Comparison of ENCODE assay signal across 8 cellular contexts in the genomic region with DNA sequence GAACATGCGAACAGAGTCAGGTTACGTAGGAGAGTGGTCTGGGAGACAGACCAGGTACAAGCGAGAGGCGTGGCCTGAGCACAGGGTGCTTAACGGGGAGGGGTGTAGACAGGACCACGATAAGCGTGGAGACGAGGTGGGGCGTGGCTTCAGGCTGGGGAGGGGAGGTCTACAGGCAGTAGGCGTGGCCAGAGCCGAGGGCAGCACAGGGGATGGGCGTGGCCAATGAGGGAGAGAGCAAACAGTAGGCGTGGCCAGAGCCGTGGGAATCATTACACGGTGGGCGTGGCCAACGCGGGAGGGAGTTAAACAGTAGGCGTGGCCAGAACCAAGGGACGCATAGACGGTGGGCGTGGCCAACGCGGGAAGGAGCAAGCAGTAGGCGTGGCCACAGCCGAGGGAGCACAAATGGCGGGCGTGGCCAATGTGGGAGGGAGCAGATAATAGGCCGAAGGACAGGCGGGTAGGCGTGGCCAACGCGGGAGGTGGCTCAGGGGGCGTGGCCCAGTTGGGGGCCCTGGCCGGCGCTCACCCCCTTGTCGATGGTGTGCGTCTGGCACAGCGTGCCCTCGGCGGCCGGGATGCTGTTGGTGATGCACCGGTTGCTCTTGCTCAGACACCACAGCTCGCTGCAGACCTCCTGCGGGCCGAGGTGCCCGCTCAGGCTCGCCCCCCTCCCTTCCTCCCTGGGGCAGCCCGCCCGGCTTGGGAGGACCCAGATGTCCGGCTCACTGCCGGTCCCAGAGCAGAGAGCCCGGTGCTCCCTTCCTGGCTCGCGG. TPM values are rescaled to one million over a fixed set of nuclear protein-coding genes. Genes with fewer than 3 reads are reported as not detected.
DNase-seq lines count a peak whose midpoint lies in the region; ATAC-seq lines count a peak whose summit lies in the region.

No MANE protein-coding gene starts in this region.

- peaks cover 58% of the 10 kb centered on the region for H3K36me3 ChIP-seq in BLaER1

- no peak for ATAC-seq in HG02852 (IDR thresholded peaks at IDR 0.05; ENCODE audit: unreplicated experiment)

- no peaks in the 10 kb centered on the region for H3K27me3 ChIP-seq in BLaER1

- peaks cover 54% of the 10 kb centered on the region for H3K4me1 ChIP-seq in BLaER1

- H4K20me1 ChIP-seq in BLaER1, result peaks cover 21% of the 10 kb centered on the region

- H3K27ac ChIP-seq in BLaER1, result no peak overlapping the region

- DNase-seq in NCI-H1048 (lab: John Stamatoyannopoulos, UW), result peak; percentile 85
- peak; percentile 93 for DNase-seq in activated CD8-positive, alpha-beta memory T cell treated with anti-CD3 and anti-CD28 coated beads, Interleukin-2, amount 50 U/mL, for 4 hours
- DNase-seq in epidermal melanocyte (ENCODE audit: insufficient read length, low spot score), result peak; percentile 55
- peak; percentile 97 for DNase-seq in mesenteric fat pad (ENCODE audit: low spot score)
- peak; percentile 95 to 97 (median 95) for DNase-seq in stimulated activated CD4-positive, alpha-beta T cell treated with anti-CD3 and anti-CD28 coated beads, TNF-alpha, amount 100 ng/mL, for 48 hours (ENCODE audit: low read depth in 3 of 3)
- DNase-seq in NCI-H510A treated with DMSO at 0.1 percent for 48 hours (lab: John Stamatoyannopoulos, UW), result no peak

- H3K9ac ChIP-seq in BLaER1, result no peak overlapping the region

- no peak overlapping the region for H3K4me3 ChIP-seq in BLaER1

- peak overlapping the region; percentile 67 for H3K4me2 ChIP-seq in BLaER1

- H3K9me3 ChIP-seq in BLaER1, result peaks cover 10% of the 10 kb centered on the region

RNA-seq across cellular contexts. Expression of gene MYO1F, which starts 15.2 kb away (rescaled TPM):
- total RNA-seq in mesenteric fat pad, result 47.7 TPM

RNA-seq across cellular contexts. Expression of gene ADAMTS10, which starts 18.1 kb away (rescaled TPM):
- total RNA-seq in mesenteric fat pad, result 19.0 TPM

RNA-seq across cellular contexts. Expression of gene NFILZ, which starts 38.0 kb away (rescaled TPM):
- total RNA-seq in mesenteric fat pad, result not detected
